Comparison of ENCODE assay signal across 8 cellular contexts in genomic region chr16:30371248-30371816, GRCh38. TPM values are rescaled to one million over a fixed set of nuclear protein-coding genes. Genes with fewer than 3 reads are reported as not detected.
A peak's percentile ranks its signal among the peaks of the same experiment; 100 is the strongest.
DNase-seq lines count a peak whose midpoint lies in the region; ATAC-seq and TF ChIP-seq lines count a peak whose summit lies in the region.

No MANE protein-coding gene starts in this region.

- no peaks in the 10 kb centered on the region for H4K20me1 ChIP-seq in fibroblast of lung (ENCODE audit: control insufficient read depth, extremely low read depth, insufficient read depth, low read length)

- ATAC-seq in HG03159 (IDR thresholded peaks at IDR 0.05; ENCODE audit: unreplicated experiment) (no peak), HG03280 (IDR thresholded peaks at IDR 0.05; ENCODE audit: unreplicated experiment) (no peak), HG02970 (IDR thresholded peaks at IDR 0.05; ENCODE audit: low FRiP score, unreplicated experiment) (no peak)

- peaks cover 36% of the 10 kb centered on the region for H3K79me2 ChIP-seq in fibroblast of lung (ENCODE audit: control insufficient read depth, insufficient read depth, low read length)

- peak overlapping the region; percentile 32 for H2AFZ ChIP-seq in fibroblast of lung (ENCODE audit: low read length)

- H3K4me3 ChIP-seq in GM12864 (ENCODE audit: low read depth, low read length) (peak overlapping the region; percentile 30), fibroblast of lung (replicated peaks in 1 of 4; ENCODE audit: control extremely low read depth in 1 of 4, insufficient read depth in 1 of 4, low read depth in 3 of 4, low read length in 4 of 4) (peak overlapping the region; percentile 22 to 60 (median 40)), retinal pigment epithelial cell (ENCODE audit: low read length) (peak overlapping the region; percentile 37)

- peak overlapping the region; percentile 0 for H3K9ac ChIP-seq in fibroblast of lung (ENCODE audit: insufficient read depth, low read length)

- TF ChIP-seq CTCF in GM12864 (IDR thresholded peaks at IDR 0.05; ENCODE audit: low read depth, low read length, missing control alignments) = no peak
- no peak for TF ChIP-seq CTCF in fibroblast of lung (conservative IDR thresholded peaks at IDR 0.05 in 1 of 2, IDR thresholded peaks at IDR 0.05 in 1 of 2; ENCODE audit: low read depth in 1 of 2, low read length in 2 of 2)
- TF ChIP-seq CTCF in retinal pigment epithelial cell (conservative IDR thresholded peaks at IDR 0.05; ENCODE audit: low read depth, low read length) = no peak

- DNase-seq in GM12864 (ENCODE audit: low read depth) = no peak
- no peak for DNase-seq in fibroblast of lung (ENCODE audit: low read depth in 2 of 2)
- DNase-seq in retinal pigment epithelial cell (ENCODE audit: low read depth) = no peak
- no peak for DNase-seq in AG08395 (ENCODE audit: low spot score)

- H3K27ac ChIP-seq in fibroblast of lung (ENCODE audit: insufficient read depth, low read length) = peak overlapping the region; percentile 13

- no peaks in the 10 kb centered on the region for H3K27me3 ChIP-seq in fibroblast of lung (ENCODE audit: control insufficient read depth, insufficient read depth, low read length)

- peak overlapping the region; percentile 38 for H3K4me2 ChIP-seq in fibroblast of lung (ENCODE audit: extremely low read depth, insufficient read depth, low read length)

- peaks cover 4% of the 10 kb centered on the region for H3K4me1 ChIP-seq in fibroblast of lung (ENCODE audit: control insufficient read depth, extremely low read depth, insufficient read depth, low read length)

- no peaks in the 10 kb centered on the region for H3K9me3 ChIP-seq in fibroblast of lung (ENCODE audit: control insufficient read depth, insufficient read depth, low read depth, low read length)

- no peaks in the 10 kb centered on the region for H3K36me3 ChIP-seq in fibroblast of lung (ENCODE audit: control insufficient read depth, insufficient read depth, low read length)

- TF ChIP-seq POLR2A in Raji (IDR thresholded peaks at IDR 0.05; ENCODE audit: insufficient read depth, low read depth, low read length) = peak; percentile 78

RNA-seq across cellular contexts. Expression of gene TBC1D10B, which starts 1.0 kb away (rescaled TPM):
- 22.1 and 29.6 TPM in 2 replicates for total RNA-seq in fibroblast of lung
- 14.8 and 22.1 TPM in 2 replicates for polyA plus RNA-seq in fibroblast of lung
- polyA plus RNA-seq in fibroblast of lung (2012) = 27.7 and 39.0 TPM in 2 replicates
- polyA minus RNA-seq in fibroblast of lung (ENCODE audit: low replicate concordance) = 65.2 and 104 TPM in 2 replicates

RNA-seq across cellular contexts. Expression of gene MYL11, which starts 3.3 kb away (rescaled TPM):
- total RNA-seq in fibroblast of lung = not detected in 2 replicates
- 0.11 and 0.45 TPM in 2 replicates for polyA plus RNA-seq in fibroblast of lung
- 0.78 and 0.87 TPM in 2 replicates for polyA plus RNA-seq in fibroblast of lung (2012)
- polyA minus RNA-seq in fibroblast of lung (ENCODE audit: low replicate concordance) = 2.8 TPM in 1 of 2 replicates, not detected in the other

RNA-seq across cellular contexts. Expression of gene SEPTIN1, which starts 11.0 kb away (rescaled TPM):
- total RNA-seq in fibroblast of lung = 0.17 and 0.26 TPM in 2 replicates
- 0.17 TPM in 1 of 2 replicates, not detected in the other for polyA plus RNA-seq in fibroblast of lung
- polyA plus RNA-seq in fibroblast of lung (2012) = 0.78 and 2.0 TPM in 2 replicates
- 0.24 TPM in 1 of 2 replicates, not detected in the other for polyA minus RNA-seq in fibroblast of lung (ENCODE audit: low replicate concordance)

RNA-seq across cellular contexts. Expression of gene CD2BP2, which starts 16.2 kb away (rescaled TPM):
- 35.2 and 36.0 TPM in 2 replicates for total RNA-seq in fibroblast of lung
- polyA plus RNA-seq in fibroblast of lung = 45.5 and 47.3 TPM in 2 replicates
- polyA plus RNA-seq in fibroblast of lung (2012) = 65.0 and 78.7 TPM in 2 replicates
- polyA minus RNA-seq in fibroblast of lung (ENCODE audit: low replicate concordance) = 19.9 and 31.5 TPM in 2 replicates

RNA-seq across cellular contexts. Expression of gene ZNF48, which starts 23.9 kb away (rescaled TPM):
- total RNA-seq in fibroblast of lung = 7.3 and 7.7 TPM in 2 replicates
- polyA plus RNA-seq in fibroblast of lung = 3.2 and 4.0 TPM in 2 replicates
- polyA plus RNA-seq in fibroblast of lung (2012) = 3.6 and 4.4 TPM in 2 replicates
- 3.7 and 5.3 TPM in 2 replicates for polyA minus RNA-seq in fibroblast of lung (ENCODE audit: low replicate concordance)
